1 cellular context compared by ENCODE assay signal in the genomic region with DNA sequence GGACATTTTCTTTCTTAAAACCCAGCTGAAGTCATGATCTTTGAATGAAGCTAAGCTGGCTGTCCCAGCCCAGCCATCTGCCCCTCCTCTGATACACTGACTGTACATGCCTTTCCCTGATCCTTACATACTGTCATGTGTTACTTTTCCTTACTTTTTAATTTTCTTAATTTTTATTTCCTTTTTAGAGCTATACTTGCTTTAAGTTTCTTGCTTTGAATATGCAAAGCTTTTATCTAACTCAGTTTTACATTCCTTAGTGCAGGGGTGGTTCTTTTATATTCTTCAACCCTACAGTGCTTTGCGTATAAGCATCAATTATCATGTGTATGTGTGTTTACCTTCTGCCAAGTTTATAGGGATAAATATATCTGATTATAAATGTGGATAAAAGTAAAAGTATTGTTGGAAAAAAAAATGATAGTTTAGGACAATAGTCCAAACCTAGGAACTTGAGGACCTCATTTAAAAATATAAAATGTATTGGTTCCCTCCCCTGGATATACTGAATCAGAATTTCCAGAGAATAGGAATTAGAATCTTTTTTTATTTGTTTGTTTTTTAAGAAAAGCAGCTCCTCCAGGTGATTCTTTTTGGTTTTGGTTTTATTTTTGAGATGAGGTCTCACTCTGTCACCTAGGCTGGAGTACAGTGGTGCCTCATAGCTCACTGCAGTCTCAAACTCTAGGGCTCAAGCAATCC.
TF ChIP-seq lines count a peak whose summit lies in the region.

No MANE protein-coding gene starts in this region.

TF ChIP-seq in K562, 482 proteins besides CTCF, POLR2A, EP300 and RAD21:
- TF ChIP-seq SOX6 (IDR thresholded peaks at IDR 0.05) (no peak), E2F3 (CRISPR knock-in tag; IDR thresholded peaks at IDR 0.05) (no peak), EHMT2 (IDR thresholded peaks at IDR 0.05) (no peak), U2AF2 (optimal IDR thresholded peaks at IDR 0.05; ENCODE audit: low read depth, low read length) (no peak), CTBP1 (IDR thresholded peaks at IDR 0.05; ENCODE audit: borderline replicate concordance) (no peak), POLR2G (IDR thresholded peaks at IDR 0.05; ENCODE audit: low read depth, low read length) (no peak), SP1 (CRISPR knock-in tag; IDR thresholded peaks at IDR 0.05) (no peak), ARID1B (IDR thresholded peaks at IDR 0.05) (no peak), SMAD3 (CRISPR knock-in tag; conservative IDR thresholded peaks at IDR 0.05) (no peak), ETS2 (tag; IDR thresholded peaks at IDR 0.05; ENCODE audit: borderline replicate concordance, poor library complexity, severe bottlenecking) (no peak)
- TF ChIP-seq, protein P1, sequence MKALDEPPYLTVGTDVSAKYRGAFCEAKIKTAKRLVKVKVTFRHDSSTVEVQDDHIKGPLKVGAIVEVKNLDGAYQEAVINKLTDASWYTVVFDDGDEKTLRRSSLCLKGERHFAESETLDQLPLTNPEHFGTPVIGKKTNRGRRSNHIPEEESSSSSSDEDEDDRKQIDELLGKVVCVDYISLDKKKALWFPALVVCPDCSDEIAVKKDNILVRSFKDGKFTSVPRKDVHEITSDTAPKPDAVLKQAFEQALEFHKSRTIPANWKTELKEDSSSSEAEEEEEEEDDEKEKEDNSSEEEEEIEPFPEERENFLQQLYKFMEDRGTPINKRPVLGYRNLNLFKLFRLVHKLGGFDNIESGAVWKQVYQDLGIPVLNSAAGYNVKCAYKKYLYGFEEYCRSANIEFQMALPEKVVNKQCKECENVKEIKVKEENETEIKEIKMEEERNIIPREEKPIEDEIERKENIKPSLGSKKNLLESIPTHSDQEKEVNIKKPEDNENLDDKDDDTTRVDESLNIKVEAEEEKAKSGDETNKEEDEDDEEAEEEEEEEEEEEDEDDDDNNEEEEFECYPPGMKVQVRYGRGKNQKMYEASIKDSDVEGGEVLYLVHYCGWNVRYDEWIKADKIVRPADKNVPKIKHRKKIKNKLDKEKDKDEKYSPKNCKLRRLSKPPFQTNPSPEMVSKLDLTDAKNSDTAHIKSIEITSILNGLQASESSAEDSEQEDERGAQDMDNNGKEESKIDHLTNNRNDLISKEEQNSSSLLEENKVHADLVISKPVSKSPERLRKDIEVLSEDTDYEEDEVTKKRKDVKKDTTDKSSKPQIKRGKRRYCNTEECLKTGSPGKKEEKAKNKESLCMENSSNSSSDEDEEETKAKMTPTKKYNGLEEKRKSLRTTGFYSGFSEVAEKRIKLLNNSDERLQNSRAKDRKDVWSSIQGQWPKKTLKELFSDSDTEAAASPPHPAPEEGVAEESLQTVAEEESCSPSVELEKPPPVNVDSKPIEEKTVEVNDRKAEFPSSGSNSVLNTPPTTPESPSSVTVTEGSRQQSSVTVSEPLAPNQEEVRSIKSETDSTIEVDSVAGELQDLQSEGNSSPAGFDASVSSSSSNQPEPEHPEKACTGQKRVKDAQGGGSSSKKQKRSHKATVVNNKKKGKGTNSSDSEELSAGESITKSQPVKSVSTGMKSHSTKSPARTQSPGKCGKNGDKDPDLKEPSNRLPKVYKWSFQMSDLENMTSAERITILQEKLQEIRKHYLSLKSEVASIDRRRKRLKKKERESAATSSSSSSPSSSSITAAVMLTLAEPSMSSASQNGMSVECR (CRISPR knock-in tag; IDR thresholded peaks at IDR 0.05): no peak
